Comparison of ENCODE assay signal across 1 cellular context in the genomic region with DNA sequence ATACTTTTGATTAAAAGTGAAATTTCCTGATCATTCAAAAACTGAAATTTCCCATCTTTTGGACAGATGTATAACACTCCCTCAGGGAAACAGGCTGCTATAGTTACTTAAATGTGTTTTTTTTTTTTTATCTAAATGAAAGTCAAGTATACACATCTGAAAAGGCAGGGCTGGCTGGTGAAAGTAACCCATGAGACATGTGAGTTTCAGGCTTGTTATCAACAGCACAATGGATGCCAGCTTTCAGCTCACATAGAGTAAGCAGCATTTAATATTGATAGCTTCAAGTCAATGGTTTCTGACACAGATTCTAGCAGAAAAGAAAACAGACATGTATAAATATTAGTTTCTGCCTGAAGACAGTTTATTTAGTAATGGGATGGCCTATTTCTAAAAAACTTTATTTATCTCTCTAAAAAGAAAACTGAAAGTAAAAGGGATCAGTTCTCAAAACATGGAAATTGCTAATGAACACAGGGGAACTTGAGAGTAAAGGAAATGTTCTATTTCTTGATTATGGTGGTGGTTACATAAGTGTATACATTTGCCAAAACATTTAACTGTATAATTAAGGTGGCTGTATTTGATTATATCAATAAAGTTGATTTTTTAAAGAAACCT.
A peak's percentile ranks its signal among the peaks of the same experiment; 100 is the strongest.
TF ChIP-seq lines count a peak whose summit lies in the region.

No MANE protein-coding gene starts in this region.

TF ChIP-seq in GM12878, 131 proteins besides CTCF, POLR2A, EP300 and RAD21 (continued from another document):
- TF ChIP-seq, protein P1, sequence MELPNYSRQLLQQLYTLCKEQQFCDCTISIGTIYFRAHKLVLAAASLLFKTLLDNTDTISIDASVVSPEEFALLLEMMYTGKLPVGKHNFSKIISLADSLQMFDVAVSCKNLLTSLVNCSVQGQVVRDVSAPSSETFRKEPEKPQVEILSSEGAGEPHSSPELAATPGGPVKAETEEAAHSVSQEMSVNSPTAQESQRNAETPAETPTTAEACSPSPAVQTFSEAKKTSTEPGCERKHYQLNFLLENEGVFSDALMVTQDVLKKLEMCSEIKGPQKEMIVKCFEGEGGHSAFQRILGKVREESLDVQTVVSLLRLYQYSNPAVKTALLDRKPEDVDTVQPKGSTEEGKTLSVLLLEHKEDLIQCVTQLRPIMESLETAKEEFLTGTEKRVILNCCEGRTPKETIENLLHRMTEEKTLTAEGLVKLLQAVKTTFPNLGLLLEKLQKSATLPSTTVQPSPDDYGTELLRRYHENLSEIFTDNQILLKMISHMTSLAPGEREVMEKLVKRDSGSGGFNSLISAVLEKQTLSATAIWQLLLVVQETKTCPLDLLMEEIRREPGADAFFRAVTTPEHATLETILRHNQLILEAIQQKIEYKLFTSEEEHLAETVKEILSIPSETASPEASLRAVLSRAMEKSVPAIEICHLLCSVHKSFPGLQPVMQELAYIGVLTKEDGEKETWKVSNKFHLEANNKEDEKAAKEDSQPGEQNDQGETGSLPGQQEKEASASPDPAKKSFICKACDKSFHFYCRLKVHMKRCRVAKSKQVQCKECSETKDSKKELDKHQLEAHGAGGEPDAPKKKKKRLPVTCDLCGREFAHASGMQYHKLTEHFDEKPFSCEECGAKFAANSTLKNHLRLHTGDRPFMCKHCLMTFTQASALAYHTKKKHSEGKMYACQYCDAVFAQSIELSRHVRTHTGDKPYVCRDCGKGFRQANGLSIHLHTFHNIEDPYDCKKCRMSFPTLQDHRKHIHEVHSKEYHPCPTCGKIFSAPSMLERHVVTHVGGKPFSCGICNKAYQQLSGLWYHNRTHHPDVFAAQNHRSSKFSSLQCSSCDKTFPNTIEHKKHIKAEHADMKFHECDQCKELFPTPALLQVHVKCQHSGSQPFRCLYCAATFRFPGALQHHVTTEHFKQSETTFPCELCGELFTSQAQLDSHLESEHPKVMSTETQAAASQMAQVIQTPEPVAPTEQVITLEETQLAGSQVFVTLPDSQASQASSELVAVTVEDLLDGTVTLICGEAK (IDR thresholded peaks at IDR 0.05; ENCODE audit: borderline replicate concordance), result peak; percentile 98
- TF ChIP-seq, protein P2, sequence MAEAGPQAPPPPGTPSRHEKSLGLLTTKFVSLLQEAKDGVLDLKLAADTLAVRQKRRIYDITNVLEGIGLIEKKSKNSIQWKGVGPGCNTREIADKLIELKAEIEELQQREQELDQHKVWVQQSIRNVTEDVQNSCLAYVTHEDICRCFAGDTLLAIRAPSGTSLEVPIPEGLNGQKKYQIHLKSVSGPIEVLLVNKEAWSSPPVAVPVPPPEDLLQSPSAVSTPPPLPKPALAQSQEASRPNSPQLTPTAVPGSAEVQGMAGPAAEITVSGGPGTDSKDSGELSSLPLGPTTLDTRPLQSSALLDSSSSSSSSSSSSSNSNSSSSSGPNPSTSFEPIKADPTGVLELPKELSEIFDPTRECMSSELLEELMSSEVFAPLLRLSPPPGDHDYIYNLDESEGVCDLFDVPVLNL (IDR thresholded peaks at IDR 0.05; ENCODE audit: low read depth, low read length), result no peak
- 0 out of 2 replicates have a peak, but pooled peaks have one; percentile 16 for TF ChIP-seq SMARCA5 (IDR thresholded peaks at IDR 0.05)
- TF ChIP-seq, protein P3, sequence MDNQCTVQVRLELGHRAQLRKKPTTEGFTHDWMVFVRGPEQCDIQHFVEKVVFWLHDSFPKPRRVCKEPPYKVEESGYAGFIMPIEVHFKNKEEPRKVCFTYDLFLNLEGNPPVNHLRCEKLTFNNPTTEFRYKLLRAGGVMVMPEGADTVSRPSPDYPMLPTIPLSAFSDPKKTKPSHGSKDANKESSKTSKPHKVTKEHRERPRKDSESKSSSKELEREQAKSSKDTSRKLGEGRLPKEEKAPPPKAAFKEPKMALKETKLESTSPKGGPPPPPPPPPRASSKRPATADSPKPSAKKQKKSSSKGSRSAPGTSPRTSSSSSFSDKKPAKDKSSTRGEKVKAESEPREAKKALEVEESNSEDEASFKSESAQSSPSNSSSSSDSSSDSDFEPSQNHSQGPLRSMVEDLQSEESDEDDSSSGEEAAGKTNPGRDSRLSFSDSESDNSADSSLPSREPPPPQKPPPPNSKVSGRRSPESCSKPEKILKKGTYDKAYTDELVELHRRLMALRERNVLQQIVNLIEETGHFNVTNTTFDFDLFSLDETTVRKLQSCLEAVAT (IDR thresholded peaks at IDR 0.05), result 0 out of 2 replicates have a peak, but pooled peaks have one; percentile 17
- no peak for TF ChIP-seq PAX5 (IDR thresholded peaks at IDR 0.05; ENCODE audit: borderline replicate concordance, low read depth, low read length)
- TF ChIP-seq, protein P4, sequence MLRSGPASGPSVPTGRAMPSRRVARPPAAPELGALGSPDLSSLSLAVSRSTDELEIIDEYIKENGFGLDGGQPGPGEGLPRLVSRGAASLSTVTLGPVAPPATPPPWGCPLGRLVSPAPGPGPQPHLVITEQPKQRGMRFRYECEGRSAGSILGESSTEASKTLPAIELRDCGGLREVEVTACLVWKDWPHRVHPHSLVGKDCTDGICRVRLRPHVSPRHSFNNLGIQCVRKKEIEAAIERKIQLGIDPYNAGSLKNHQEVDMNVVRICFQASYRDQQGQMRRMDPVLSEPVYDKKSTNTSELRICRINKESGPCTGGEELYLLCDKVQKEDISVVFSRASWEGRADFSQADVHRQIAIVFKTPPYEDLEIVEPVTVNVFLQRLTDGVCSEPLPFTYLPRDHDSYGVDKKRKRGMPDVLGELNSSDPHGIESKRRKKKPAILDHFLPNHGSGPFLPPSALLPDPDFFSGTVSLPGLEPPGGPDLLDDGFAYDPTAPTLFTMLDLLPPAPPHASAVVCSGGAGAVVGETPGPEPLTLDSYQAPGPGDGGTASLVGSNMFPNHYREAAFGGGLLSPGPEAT (IDR thresholded peaks at IDR 0.05; ENCODE audit: low read depth), result peak; percentile 55; the same call in 1 of the 2 replicates
- TF ChIP-seq DPF2 (IDR thresholded peaks at IDR 0.05), result 0 out of 2 replicates have a peak, but pooled peaks have one; percentile 34
- TF ChIP-seq, protein P5, sequence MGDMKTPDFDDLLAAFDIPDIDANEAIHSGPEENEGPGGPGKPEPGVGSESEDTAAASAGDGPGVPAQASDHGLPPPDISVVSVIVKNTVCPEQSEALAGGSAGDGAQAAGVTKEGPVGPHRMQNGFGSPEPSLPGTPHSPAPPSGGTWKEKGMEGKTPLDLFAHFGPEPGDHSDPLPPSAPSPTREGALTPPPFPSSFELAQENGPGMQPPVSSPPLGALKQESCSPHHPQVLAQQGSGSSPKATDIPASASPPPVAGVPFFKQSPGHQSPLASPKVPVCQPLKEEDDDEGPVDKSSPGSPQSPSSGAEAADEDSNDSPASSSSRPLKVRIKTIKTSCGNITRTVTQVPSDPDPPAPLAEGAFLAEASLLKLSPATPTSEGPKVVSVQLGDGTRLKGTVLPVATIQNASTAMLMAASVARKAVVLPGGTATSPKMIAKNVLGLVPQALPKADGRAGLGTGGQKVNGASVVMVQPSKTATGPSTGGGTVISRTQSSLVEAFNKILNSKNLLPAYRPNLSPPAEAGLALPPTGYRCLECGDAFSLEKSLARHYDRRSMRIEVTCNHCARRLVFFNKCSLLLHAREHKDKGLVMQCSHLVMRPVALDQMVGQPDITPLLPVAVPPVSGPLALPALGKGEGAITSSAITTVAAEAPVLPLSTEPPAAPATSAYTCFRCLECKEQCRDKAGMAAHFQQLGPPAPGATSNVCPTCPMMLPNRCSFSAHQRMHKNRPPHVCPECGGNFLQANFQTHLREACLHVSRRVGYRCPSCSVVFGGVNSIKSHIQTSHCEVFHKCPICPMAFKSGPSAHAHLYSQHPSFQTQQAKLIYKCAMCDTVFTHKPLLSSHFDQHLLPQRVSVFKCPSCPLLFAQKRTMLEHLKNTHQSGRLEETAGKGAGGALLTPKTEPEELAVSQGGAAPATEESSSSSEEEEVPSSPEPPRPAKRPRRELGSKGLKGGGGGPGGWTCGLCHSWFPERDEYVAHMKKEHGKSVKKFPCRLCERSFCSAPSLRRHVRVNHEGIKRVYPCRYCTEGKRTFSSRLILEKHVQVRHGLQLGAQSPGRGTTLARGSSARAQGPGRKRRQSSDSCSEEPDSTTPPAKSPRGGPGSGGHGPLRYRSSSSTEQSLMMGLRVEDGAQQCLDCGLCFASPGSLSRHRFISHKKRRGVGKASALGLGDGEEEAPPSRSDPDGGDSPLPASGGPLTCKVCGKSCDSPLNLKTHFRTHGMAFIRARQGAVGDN (IDR thresholded peaks at IDR 0.05), result peak; percentile 74; the same call in 1 of the 2 replicates
- peak; percentile 18 to 40; a peak in 1 of 4 replicates for TF ChIP-seq BHLHE40 (IDR thresholded peaks at IDR 0.05; ENCODE audit: borderline replicate concordance in 1 of 2, low read depth in 2 of 2, low read length in 1 of 2)
- no peak for TF ChIP-seq HDAC6 (IDR thresholded peaks at IDR 0.05; ENCODE audit: unreplicated experiment)
- TF ChIP-seq, protein P6, sequence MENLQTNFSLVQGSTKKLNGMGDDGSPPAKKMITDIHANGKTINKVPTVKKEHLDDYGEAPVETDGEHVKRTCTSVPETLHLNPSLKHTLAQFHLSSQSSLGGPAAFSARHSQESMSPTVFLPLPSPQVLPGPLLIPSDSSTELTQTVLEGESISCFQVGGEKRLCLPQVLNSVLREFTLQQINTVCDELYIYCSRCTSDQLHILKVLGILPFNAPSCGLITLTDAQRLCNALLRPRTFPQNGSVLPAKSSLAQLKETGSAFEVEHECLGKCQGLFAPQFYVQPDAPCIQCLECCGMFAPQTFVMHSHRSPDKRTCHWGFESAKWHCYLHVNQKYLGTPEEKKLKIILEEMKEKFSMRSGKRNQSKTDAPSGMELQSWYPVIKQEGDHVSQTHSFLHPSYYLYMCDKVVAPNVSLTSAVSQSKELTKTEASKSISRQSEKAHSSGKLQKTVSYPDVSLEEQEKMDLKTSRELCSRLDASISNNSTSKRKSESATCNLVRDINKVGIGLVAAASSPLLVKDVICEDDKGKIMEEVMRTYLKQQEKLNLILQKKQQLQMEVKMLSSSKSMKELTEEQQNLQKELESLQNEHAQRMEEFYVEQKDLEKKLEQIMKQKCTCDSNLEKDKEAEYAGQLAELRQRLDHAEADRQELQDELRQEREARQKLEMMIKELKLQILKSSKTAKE (IDR thresholded peaks at IDR 0.05; ENCODE audit: low read depth, poor library complexity, severe bottlenecking), result peak; percentile 50
- TF ChIP-seq IKZF2 (IDR thresholded peaks at IDR 0.05), result peak; percentile 23 to 47; a peak in 2 of 4 replicates
- TF ChIP-seq CHD2 (IDR thresholded peaks at IDR 0.05; ENCODE audit: borderline replicate concordance, low read depth, low read length), result no peak
- no peak for TF ChIP-seq IKZF1 (conservative IDR thresholded peaks at IDR 0.05)
- no peak for TF ChIP-seq NR2C2 (IDR thresholded peaks at IDR 0.05; ENCODE audit: borderline replicate concordance, control insufficient read depth, insufficient read length, low read depth)
- TF ChIP-seq MTA2 (IDR thresholded peaks at IDR 0.05; ENCODE audit: low read depth), result peak; percentile 63; the same call in 1 of the 2 replicates
